ENCODE assay signal across 8 cellular contexts in genomic region chr12:13101854-13102375, GRCh38. TPM values are rescaled to one million over a fixed set of nuclear protein-coding genes. Genes with fewer than 3 reads are reported as not detected.
DNase-seq lines count a peak whose midpoint lies in the region; ATAC-seq and TF ChIP-seq lines count a peak whose summit lies in the region.

No MANE protein-coding gene starts in this region.

- peak; percentile 34 for DNase-seq in stimulated activated CD4-positive, alpha-beta T cell treated with anti-CD3 and anti-CD28 coated beads, Interleukin-15, amount 100 ng/mL, for 24 hours
- DNase-seq in stimulated activated CD4-positive, alpha-beta T cell treated with anti-CD3 and anti-CD28 coated beads, Interleukin-12 subunit alpha, Interleukin-12 subunit beta, amount 100 ng/mL, for 4 hours = no peak
- DNase-seq in vagina (ENCODE audit: extremely low spot score in 2 of 2) (no peak), NCI-H146 treated with DMSO at 0.1 percent for 48 hours (lab: John Stamatoyannopoulos, UW; ENCODE audit: unreplicated experiment) (no peak)

- peak overlapping the region; percentile 96 for H3K27ac ChIP-seq in vagina

- H3K4me3 Mint-ChIP-seq in T-helper 1 cell treated with Interleukin-12 subunit alpha and Interleukin-12 subunit beta and Interleukin-4 antibody, amounts not matched to agents 30 μg/mL and 1 μg/mL, for 36 hours = peak overlapping the region; percentile 8
- H3K4me3 Mint-ChIP-seq in dendritic cell treated with granulocyte-macrophage colony-stimulating factor and Interleukin-4, amounts not matched to agents 40 ng/mL and 50 ng/mL, for 4 days = peak overlapping the region; percentile 78

- H3K4me3 ChIP-seq in mucosa of stomach (ENCODE audit: low read length) (no peak overlapping the region), vagina (peak overlapping the region; percentile 55 to 60)

- ATAC-seq in GM19023 (IDR thresholded peaks at IDR 0.05; ENCODE audit: unreplicated experiment) = no peak

- H3K36me3 Mint-ChIP-seq in T-helper 1 cell treated with Interleukin-12 subunit alpha and Interleukin-12 subunit beta and Interleukin-4 antibody, amounts not matched to agents 30 μg/mL and 1 μg/mL, for 36 hours (ENCODE audit: low read depth) = no peaks in the 10 kb centered on the region
- H3K36me3 Mint-ChIP-seq in dendritic cell treated with granulocyte-macrophage colony-stimulating factor and Interleukin-4, amounts not matched to agents 40 ng/mL and 50 ng/mL, for 4 days (ENCODE audit: low read depth) = no peaks in the 10 kb centered on the region

- H3K9me3 Mint-ChIP-seq in T-helper 1 cell treated with Interleukin-12 subunit alpha and Interleukin-12 subunit beta and Interleukin-4 antibody, amounts not matched to agents 30 μg/mL and 1 μg/mL, for 36 hours = no peaks in the 10 kb centered on the region
- no peaks in the 10 kb centered on the region for H3K9me3 Mint-ChIP-seq in dendritic cell treated with granulocyte-macrophage colony-stimulating factor and Interleukin-4, amounts not matched to agents 40 ng/mL and 50 ng/mL, for 4 days

- H3K4me1 Mint-ChIP-seq in T-helper 1 cell treated with Interleukin-12 subunit alpha and Interleukin-12 subunit beta and Interleukin-4 antibody, amounts not matched to agents 30 μg/mL and 1 μg/mL, for 36 hours (ENCODE audit: low read depth) = peaks cover 32% of the 10 kb centered on the region
- H3K4me1 Mint-ChIP-seq in dendritic cell treated with granulocyte-macrophage colony-stimulating factor and Interleukin-4, amounts not matched to agents 40 ng/mL and 50 ng/mL, for 4 days (ENCODE audit: low read depth) = peaks cover 70% of the 10 kb centered on the region

- peak overlapping the region; percentile 29 for H3K27ac Mint-ChIP-seq in T-helper 1 cell treated with Interleukin-12 subunit alpha and Interleukin-12 subunit beta and Interleukin-4 antibody, amounts not matched to agents 30 μg/mL and 1 μg/mL, for 36 hours
- peak overlapping the region; percentile 94 for H3K27ac Mint-ChIP-seq in dendritic cell treated with granulocyte-macrophage colony-stimulating factor and Interleukin-4, amounts not matched to agents 40 ng/mL and 50 ng/mL, for 4 days

- peak overlapping the region; percentile 67 for H3K9ac ChIP-seq in mucosa of stomach (ENCODE audit: low read length)

- H3K9me3 ChIP-seq in mucosa of stomach (ENCODE audit: control insufficient read depth, low read length) (no peaks in the 10 kb centered on the region), vagina (no peaks in the 10 kb centered on the region)

- H3K36me3 ChIP-seq in mucosa of stomach (ENCODE audit: control insufficient read depth, insufficient read depth, low read length) = no peaks in the 10 kb centered on the region
- no peaks in the 10 kb centered on the region for H3K36me3 ChIP-seq in vagina

- H3K4me1 ChIP-seq in mucosa of stomach (ENCODE audit: control insufficient read depth, insufficient read depth, low read length) (peaks cover 42% of the 10 kb centered on the region), vagina (peaks cover 66% of the 10 kb centered on the region)

- TF ChIP-seq POLR2A in vagina (IDR thresholded peaks at IDR 0.05) = no peak

- no peak for TF ChIP-seq CTCF in vagina (IDR thresholded peaks at IDR 0.05)

- H3K27me3 ChIP-seq in mucosa of stomach (ENCODE audit: control insufficient read depth, insufficient read depth, low read length) = no peaks in the 10 kb centered on the region
- H3K27me3 ChIP-seq in vagina = no peaks in the 10 kb centered on the region

- intact Hi-C loops in dendritic cell treated with granulocyte-macrophage colony-stimulating factor and Interleukin-4, amounts not matched to agents 40 ng/mL and 50 ng/mL, for 4 days (cut with micrococcal nuclease) = no loop called here
- intact Hi-C loops in vagina (cut with DNase I) = loop anchor here (2.0 kb wide), 1 partner anchor 95 kb away; the partner anchor contains the start of gene EMP1

- H3K27me3 Mint-ChIP-seq in T-helper 1 cell treated with Interleukin-12 subunit alpha and Interleukin-12 subunit beta and Interleukin-4 antibody, amounts not matched to agents 30 μg/mL and 1 μg/mL, for 36 hours (ENCODE audit: low read depth) = peaks cover 5% of the 10 kb centered on the region
- no peaks in the 10 kb centered on the region for H3K27me3 Mint-ChIP-seq in dendritic cell treated with granulocyte-macrophage colony-stimulating factor and Interleukin-4, amounts not matched to agents 40 ng/mL and 50 ng/mL, for 4 days

RNA-seq across cellular contexts. Expression of gene GSG1, which starts 1.6 kb away (rescaled TPM):
- not detected for total RNA-seq in vagina

RNA-seq across cellular contexts. Expression of gene FAM234B, which starts 57.7 kb away (rescaled TPM):
- 11.0 TPM for total RNA-seq in vagina
